In the genomic region with DNA sequence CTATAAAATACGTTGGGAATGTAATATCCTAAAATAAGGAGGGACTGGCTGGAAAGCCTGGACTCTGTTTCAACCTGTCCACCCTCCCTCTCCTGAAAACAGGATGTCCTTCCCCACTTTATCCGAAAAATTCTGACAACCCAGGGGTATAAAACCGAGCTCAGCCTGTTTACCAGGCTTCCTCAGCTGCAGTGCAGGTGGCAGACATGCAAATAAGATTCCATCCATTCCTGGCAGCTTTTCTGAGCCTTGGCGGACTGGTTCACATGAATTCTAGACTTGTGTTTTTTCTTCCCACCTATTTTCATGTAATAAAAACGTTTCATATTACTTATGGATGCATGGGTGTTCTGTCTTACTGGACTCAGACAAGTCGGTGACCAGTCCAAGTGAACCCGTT, we compare ENCODE assay signal across 19 cellular contexts.
DNase-seq lines count a peak whose midpoint lies in the region; ATAC-seq and TF ChIP-seq lines count a peak whose summit lies in the region.
"Had no signal": no experiment of that assay in that cellular context is flagged by ENCODE, and none has a peak within 500 bp of the region (broad histone marks: within the 10 kb centered on the region; RNA-seq: fewer than 3 reads in every experiment).

No MANE protein-coding gene starts in this region.

- H3K4me2 ChIP-seq in GM23338: no peak overlapping the region
- H3K4me2 ChIP-seq in OCI-LY7 (ENCODE audit: low read length): 0 out of 2 replicates have a peak overlapping the region, but pooled peaks have one; percentile 0
- H3K4me2 ChIP-seq: BLaER1 had no signal

- TF ChIP-seq EP300 in upper lobe of left lung (IDR thresholded peaks at IDR 0.05): no peak

- WGBS in upper lobe of left lung, 2 donors: 39 to 42% methylated on average over 7 of the region's 7 CpGs

- H3K79me2 ChIP-seq in GM23338 (replicated peaks; ENCODE audit: insufficient read depth) (no peaks in the 10 kb centered on the region), OCI-LY7 (ENCODE audit: insufficient read depth, low read depth, low read length) (no peaks in the 10 kb centered on the region)

- H3K4me3 ChIP-seq in GM23338 (no peak overlapping the region), OCI-LY7 (ENCODE audit: low read depth, low read length, poor library complexity, severe bottlenecking) (no peak overlapping the region), upper lobe of left lung (no peak overlapping the region)
- H3K4me3 ChIP-seq: BLaER1 had no signal

- intact Hi-C loops in OCI-LY7 (cut with micrococcal nuclease; ENCODE audit: unreplicated experiment): no loop called here
- intact Hi-C loops in CD4-positive, alpha-beta T cell (cut with DNase I, micrococcal nuclease): loop anchor here in 1 of 2 experiments (10.0 kb wide), 1 partner anchor 63 kb away; no protein-coding TSS in a partner anchor

- H3K9me3 Mint-ChIP-seq in GM23338 (peaks cover 22% of the 10 kb centered on the region), HFFc6 (peaks cover 29% of the 10 kb centered on the region)
- H3K9me3 Mint-ChIP-seq in CD4-positive, alpha-beta T cell: peaks cover 19% of the 10 kb centered on the region

- no peak overlapping the region for H3K27ac Mint-ChIP-seq in GM23338
- no peak overlapping the region for H3K27ac Mint-ChIP-seq in CD4-positive, alpha-beta T cell
- H3K27ac Mint-ChIP-seq in HFFc6: no peak overlapping the region
- H3K27ac Mint-ChIP-seq: B cell; CD4-positive, CD25-positive, alpha-beta regulatory T cell; CD8-positive, alpha-beta memory T cell had no signal

- TF ChIP-seq CTCF in GM23338 (conservative IDR thresholded peaks at IDR 0.05; ENCODE audit: low read depth in 2 of 2): no peak
- TF ChIP-seq CTCF in OCI-LY7 (conservative IDR thresholded peaks at IDR 0.05; ENCODE audit: low read length): no peak
- no peak for TF ChIP-seq CTCF in CD4-positive, alpha-beta T cell (IDR thresholded peaks at IDR 0.05)
- TF ChIP-seq CTCF in HFFc6 (IDR thresholded peaks at IDR 0.05): no peak
- no peak for TF ChIP-seq CTCF in upper lobe of left lung (IDR thresholded peaks at IDR 0.05)

- H3K4me1 ChIP-seq in GM23338 (ENCODE audit: insufficient read depth): peaks cover 10% of the 10 kb centered on the region; the same call in 1 of the 2 replicates
- H3K4me1 ChIP-seq in OCI-LY7 (ENCODE audit: insufficient read depth, low read length, poor library complexity, severe bottlenecking): no peaks in the 10 kb centered on the region
- H3K4me1 ChIP-seq in upper lobe of left lung: no peaks in the 10 kb centered on the region
- H3K4me1 ChIP-seq: BLaER1 had no signal

- H3K27me3 ChIP-seq in GM23338 (ENCODE audit: insufficient read depth) (no peaks in the 10 kb centered on the region), upper lobe of left lung (no peaks in the 10 kb centered on the region)
- H3K27me3 ChIP-seq in CD4-positive, alpha-beta T cell (ENCODE audit: control insufficient read depth, insufficient read depth, low read length): no peaks in the 10 kb centered on the region
- H3K27me3 ChIP-seq: BLaER1 had no signal

- H3K9me2 ChIP-seq in GM23338 (ENCODE audit: insufficient read depth): no peaks in the 10 kb centered on the region
- no peaks in the 10 kb centered on the region for H3K9me2 ChIP-seq in OCI-LY7 (ENCODE audit: insufficient read depth, low read length)

- no peaks in the 10 kb centered on the region for H4K20me1 ChIP-seq in GM23338 (replicated peaks; ENCODE audit: insufficient read depth)
- no peaks in the 10 kb centered on the region for H4K20me1 ChIP-seq in OCI-LY7 (ENCODE audit: insufficient read depth, low read length)
- H4K20me1 ChIP-seq: BLaER1 had no signal

- TF ChIP-seq POLR2A in upper lobe of left lung (IDR thresholded peaks at IDR 0.05): no peak

- H3K27ac ChIP-seq in GM23338 (ENCODE audit: low read depth) (no peak overlapping the region), OCI-LY7 (ENCODE audit: low read depth, low read length, poor library complexity, severe bottlenecking) (no peak overlapping the region), upper lobe of left lung (no peak overlapping the region)
- no peak overlapping the region for H3K27ac ChIP-seq in CD4-positive, alpha-beta T cell (ENCODE audit: low read depth, low read length)
- H3K27ac ChIP-seq: 22Rv1, BLaER1, C4-2B had no signal

- CTCF ChIA-PET in OCI-LY7 (lab: Charles Lee; ENCODE audit: unreplicated experiment): no interaction called here
- CTCF ChIA-PET in CD4-positive, alpha-beta T cell (lab: Charles Lee): no interaction called here

- peak; percentile 35; the same call in 1 of the 3 replicates for ATAC-seq in GM23338
- no peak for ATAC-seq in CD4-positive, alpha-beta T cell (ENCODE audit: poor library complexity)
- no peak for ATAC-seq in upper lobe of left lung (ENCODE audit: low FRiP score in 2 of 2)

- BruUV-seq in OCI-LY7 (replicated peaks; lab: Mats Ljungman, UMichigan): no TSS peak

- H2AFZ ChIP-seq in GM23338 (no peak overlapping the region), OCI-LY7 (ENCODE audit: low read length) (no peak overlapping the region)

- no peaks in the 10 kb centered on the region for H3F3A ChIP-seq in GM23338 (replicated peaks; ENCODE audit: low read depth)

- DNase-seq in GM23338 (ENCODE audit: low spot score) (peak; percentile 50), NCI-H526 treated with DMSO at 0.1 percent for 48 hours (lab: John Stamatoyannopoulos, UW) (peak; percentile 11), OCI-LY7 (ENCODE audit: low spot score) (no peak), iPS DF 19.7 (ENCODE audit: low read depth, low spot score) (peak; percentile 3), HFFc6 (no peak), upper lobe of left lung (no peak)
- no peak for DNase-seq in CD4-positive, alpha-beta T cell
- DNase-seq in activated T-cell treated with anti-CD3 and anti-CD28 coated beads, Interleukin-2, amount 50 U/mL, for 1 hour: no peak
- DNase-seq: CD4-positive, CD25-positive, alpha-beta regulatory T cell; CD8-positive, alpha-beta memory T cell; DMS 273 treated with DMSO at 0.1 percent for 48 hours; DMS79; GF-D8; H7; HCEC 1CT had no signal

- POLR2A ChIA-PET in OCI-LY7 (lab: Charles Lee): interaction anchor here (1.0 kb wide), 1 partner anchor 15 kb away, joined by 3 read pairs; no protein-coding TSS in a partner anchor
- POLR2A ChIA-PET in CD4-positive, alpha-beta T cell (lab: Charles Lee): no interaction called here

- no peaks in the 10 kb centered on the region for H3K36me3 ChIP-seq in GM23338 (ENCODE audit: insufficient read depth)
- H3K36me3 ChIP-seq in OCI-LY7 (ENCODE audit: insufficient read depth, low read length): no peaks in the 10 kb centered on the region
- H3K36me3 ChIP-seq in upper lobe of left lung: no peaks in the 10 kb centered on the region
- H3K36me3 ChIP-seq: BLaER1 had no signal

- H3K4me1 Mint-ChIP-seq in GM23338 (peaks cover 9% of the 10 kb centered on the region; the same call in 2 of the 3 replicates), HFFc6 (ENCODE audit: low read depth) (no peaks in the 10 kb centered on the region)
- H3K4me1 Mint-ChIP-seq in CD4-positive, alpha-beta T cell (ENCODE audit: low read depth): no peaks in the 10 kb centered on the region
- H3K4me1 Mint-ChIP-seq: B cell; CD4-positive, CD25-positive, alpha-beta regulatory T cell; CD8-positive, alpha-beta memory T cell had no signal

- H3K27me3 Mint-ChIP-seq in GM23338 (ENCODE audit: insufficient read depth, low read depth, poor library complexity) (peaks cover 4% of the 10 kb centered on the region), HFFc6 (ENCODE audit: insufficient read depth) (no peaks in the 10 kb centered on the region)
- no peaks in the 10 kb centered on the region for H3K27me3 Mint-ChIP-seq in CD4-positive, alpha-beta T cell
- H3K27me3 Mint-ChIP-seq: B cell; CD4-positive, CD25-positive, alpha-beta regulatory T cell; CD8-positive, alpha-beta memory T cell had no signal

- H3K4me3 Mint-ChIP-seq in GM23338 (no peak overlapping the region), HFFc6 (no peak overlapping the region)
- no peak overlapping the region for H3K4me3 Mint-ChIP-seq in CD4-positive, alpha-beta T cell
- H3K4me3 Mint-ChIP-seq: B cell; CD4-positive, CD25-positive, alpha-beta regulatory T cell; CD8-positive, alpha-beta memory T cell had no signal

- peaks cover 15% of the 10 kb centered on the region; the same call in 2 of the 3 replicates for H3K36me3 Mint-ChIP-seq in GM23338 (ENCODE audit: low read depth)
- H3K36me3 Mint-ChIP-seq in CD4-positive, alpha-beta T cell (ENCODE audit: low read depth): no peaks in the 10 kb centered on the region
- H3K36me3 Mint-ChIP-seq in HFFc6 (ENCODE audit: low read depth): peaks cover 7% of the 10 kb centered on the region; the same call in 1 of the 2 replicates
- H3K36me3 Mint-ChIP-seq: CD4-positive, CD25-positive, alpha-beta regulatory T cell had no signal

- no peaks in the 10 kb centered on the region for H3K9me3 ChIP-seq in OCI-LY7 (ENCODE audit: low read length)
- H3K9me3 ChIP-seq in CD4-positive, alpha-beta T cell (ENCODE audit: control insufficient read depth, low read length): peaks cover 8% of the 10 kb centered on the region
- H3K9me3 ChIP-seq in upper lobe of left lung: peaks cover 0 to 4% (median 0%) of the 10 kb centered on the region in 4 donors

TF ChIP-seq in GM23338, 12 proteins besides CTCF, POLR2A, EP300 and RAD21:
- TF ChIP-seq ZNF114 (CRISPR knock-in tag; IDR thresholded peaks at IDR 0.05): no peak
- TF ChIP-seq NANOG (IDR thresholded peaks at IDR 0.05; ENCODE audit: borderline replicate concordance): no peak

Comparison
In these comparisons a context has a peak if more than half of its experiments do, and no peak if none do; other contexts are left out.
1. DNase-seq: peak in GM23338 (single experiment), NCI-H526 treated with DMSO at 0.1 percent for 48 hours (single experiment) and iPS DF 19.7 (single experiment); none in OCI-LY7 (single experiment), CD4-positive, alpha-beta T cell (0 of 10), activated T-cell treated with anti-CD3 and anti-CD28 coated beads, Interleukin-2, amount 50 U/mL, for 1 hour (single experiment), HFFc6 (single experiment) and upper lobe of left lung (0 of 2).